In genomic region chr17:17919169-17920107, GRCh38 we compare ENCODE assay signal across 8 cellular contexts. TPM values are rescaled to one million over a fixed set of nuclear protein-coding genes. Genes with fewer than 3 reads are reported as not detected.
DNase-seq lines count a peak whose midpoint lies in the region; ATAC-seq and TF ChIP-seq lines count a peak whose summit lies in the region.

No MANE protein-coding gene starts in this region.

- H3K36me3 ChIP-seq in trophoblast cell (ENCODE audit: control insufficient read depth in 1 of 2, insufficient read depth in 2 of 2, low read length in 2 of 2) (no peaks in the 10 kb centered on the region), upper lobe of right lung (no peaks in the 10 kb centered on the region)

- no peak overlapping the region for H3K23ac ChIP-seq in trophoblast cell (ENCODE audit: low read length)

- H3K18ac ChIP-seq in trophoblast cell (ENCODE audit: low read length), result peak overlapping the region; percentile 94

- H3K9me3 Mint-ChIP-seq in activated naive CD4-positive, alpha-beta T cell treated with anti-CD3 and anti-CD28 coated beads for 36 hours, result no peaks in the 10 kb centered on the region

- no peaks in the 10 kb centered on the region for H3K9me3 ChIP-seq in trophoblast cell (ENCODE audit: insufficient read depth, low read depth, low read length)
- H3K9me3 ChIP-seq in upper lobe of right lung, result no peaks in the 10 kb centered on the region

- peak overlapping the region; percentile 94 for H2BK12ac ChIP-seq in trophoblast cell (ENCODE audit: low read length)

- H3K4me3 Mint-ChIP-seq in activated naive CD4-positive, alpha-beta T cell treated with anti-CD3 and anti-CD28 coated beads for 36 hours, result no peak overlapping the region

- H3K4me3 ChIP-seq in trophoblast cell (ENCODE audit: low read depth, low read length) (no peak overlapping the region), upper lobe of right lung (no peak overlapping the region)

- CTCF ChIA-PET in activated naive CD4-positive, alpha-beta T cell treated with anti-CD3 and anti-CD28 coated beads for 36 hours (lab: Charles Lee), result interaction anchor here (0.6 to 2.2 kb wide), 45 partner anchors 8 to 565 kb away, joined by 3 to 20 read pairs (median 4); partner anchors contain the start of genes DRC3, RAI1, RASD1 and TOM1L2

- DNase-seq in DMS79 treated with DMSO at 0.1 percent for 48 hours (lab: John Stamatoyannopoulos, UW) (peak; percentile 30), SK-MEL-5 (ENCODE audit: low read depth, low spot score) (peak; percentile 89), glomerular visceral epithelial cell (ENCODE audit: extremely low spot score) (peak; percentile 78), trophoblast cell (peak; percentile 32 to 65), upper lobe of right lung (peak; percentile 80)
- DNase-seq in activated naive CD4-positive, alpha-beta T cell treated with anti-CD3 and anti-CD28 coated beads for 36 hours, result peak; percentile 82

- H3K4me2 ChIP-seq in trophoblast cell (ENCODE audit: low read length), result no peak overlapping the region

- no peaks in the 10 kb centered on the region for H3K36me3 Mint-ChIP-seq in activated naive CD4-positive, alpha-beta T cell treated with anti-CD3 and anti-CD28 coated beads for 36 hours (ENCODE audit: low read depth)

- H3K4me1 ChIP-seq in trophoblast cell (ENCODE audit: control insufficient read depth in 1 of 2, insufficient read depth in 2 of 2, low read length in 2 of 2), result peaks cover 32% of the 10 kb centered on the region in 2 experiments
- peaks cover 28% of the 10 kb centered on the region for H3K4me1 ChIP-seq in upper lobe of right lung

- in situ Hi-C loops in SK-MEL-5 (cut with HindIII; ENCODE audit: low pct_unique_long_range_greater_than_20kb, low sequenced_read_pairs), result no loop called here

- intact Hi-C loops in activated naive CD4-positive, alpha-beta T cell treated with anti-CD3 and anti-CD28 coated beads for 36 hours (cut with micrococcal nuclease), result loop anchor here (1.0 to 2.0 kb wide), 5 partner anchors 28 to 239 kb away; partner anchors contain the start of genes DRC3, RAI1 and TOM1L2
- intact Hi-C loops in upper lobe of right lung (cut with DNase I), result loop anchor here (10.0 kb wide), 1 partner anchor 105 kb away; no protein-coding TSS in a partner anchor

- peak overlapping the region; percentile 81 for H3K27ac ChIP-seq in trophoblast cell (ENCODE audit: low read depth, low read length)
- no peak overlapping the region for H3K27ac ChIP-seq in upper lobe of right lung

- H3K27me3 ChIP-seq in trophoblast cell (ENCODE audit: insufficient read depth, low read length) (no peaks in the 10 kb centered on the region), upper lobe of right lung (no peaks in the 10 kb centered on the region)

- peaks cover 27% of the 10 kb centered on the region for H3K79me1 ChIP-seq in trophoblast cell (ENCODE audit: low read length)

- H4K91ac ChIP-seq in trophoblast cell (ENCODE audit: low read depth, low read length), result peak overlapping the region; percentile 94

- peak overlapping the region; percentile 77 for H4K8ac ChIP-seq in trophoblast cell (ENCODE audit: low read depth, low read length)

- H3K27me3 Mint-ChIP-seq in activated naive CD4-positive, alpha-beta T cell treated with anti-CD3 and anti-CD28 coated beads for 36 hours (ENCODE audit: low read depth), result no peaks in the 10 kb centered on the region

- peak overlapping the region; percentile 85 for H2BK5ac ChIP-seq in trophoblast cell (ENCODE audit: low read depth, low read length, poor library complexity)

- ATAC-seq in upper lobe of right lung (peak; percentile 90), GM19395 (IDR thresholded peaks at IDR 0.05; ENCODE audit: unreplicated experiment) (no peak)

- peak overlapping the region; percentile 47 for H3K4ac ChIP-seq in trophoblast cell (ENCODE audit: low read depth, low read length)

- H3K4me1 Mint-ChIP-seq in activated naive CD4-positive, alpha-beta T cell treated with anti-CD3 and anti-CD28 coated beads for 36 hours (ENCODE audit: low read depth), result peaks cover 16% of the 10 kb centered on the region

- peak overlapping the region; percentile 90 for H3K14ac ChIP-seq in trophoblast cell (ENCODE audit: low read length)

- H2AK5ac ChIP-seq in trophoblast cell (ENCODE audit: low read length), result peak overlapping the region; percentile 51

- H2AFZ ChIP-seq in trophoblast cell (ENCODE audit: insufficient read depth, low read length, poor library complexity), result peak overlapping the region; percentile 39

- peaks cover 10% of the 10 kb centered on the region for H3K79me2 ChIP-seq in trophoblast cell (ENCODE audit: control insufficient read depth, insufficient read depth, low read length, poor library complexity)

- peak overlapping the region; percentile 87 for H2BK120ac ChIP-seq in trophoblast cell (ENCODE audit: insufficient read depth, low read length, poor library complexity)

- no peak overlapping the region for H3K9ac ChIP-seq in trophoblast cell (ENCODE audit: low read length)

- no CpG with 5 or more reads among the region's 5 CpGs for WGBS in trophoblast cell (ENCODE audit: extremely low coverage, insufficient coverage, insufficient read length)

- H4K12ac ChIP-seq in trophoblast cell (ENCODE audit: low read depth, low read length), result peak overlapping the region; percentile 19

- no peak overlapping the region for H3K27ac Mint-ChIP-seq in activated naive CD4-positive, alpha-beta T cell treated with anti-CD3 and anti-CD28 coated beads for 36 hours

- TF ChIP-seq CTCF in LNCAP (IDR thresholded peaks at IDR 0.05) (peak; percentile 80), upper lobe of right lung (IDR thresholded peaks at IDR 0.05) (peak; percentile 72)

RNA-seq across cellular contexts. Expression of gene TOM1L2, which starts 52.8 kb away (rescaled TPM):
- 7.7 and 9.7 TPM in 2 replicates for total RNA-seq in SK-MEL-5 (2014; rRNA removed; shearing (Covaris generic))
- polyA plus RNA-seq in SK-MEL-5 (2015; cell fraction: cytosol; rRNA removed), result 18.9 and 24.6 TPM in 2 replicates
- polyA plus RNA-seq in SK-MEL-5 (2015; cell fraction: nucleus; rRNA removed), result 31.8 and 45.8 TPM in 2 replicates
- 1 to 10 TPM; 9.8 to 9.9 TPM for total RNA-seq in activated naive CD4-positive, alpha-beta T cell treated with anti-CD3 and anti-CD28 coated beads for 36 hours
- polyA plus RNA-seq in trophoblast cell (2013), result 76.2 and 80.2 TPM in 2 replicates
- total RNA-seq in upper lobe of right lung, result 76.7 TPM

RNA-seq across cellular contexts. Expression of gene DRC3, which starts 53.2 kb away (rescaled TPM):
- 1.1 and 1.2 TPM in 2 replicates for total RNA-seq in SK-MEL-5 (2014; rRNA removed; shearing (Covaris generic))
- 0.06 and 1.1 TPM in 2 replicates for polyA plus RNA-seq in SK-MEL-5 (2015; cell fraction: cytosol; rRNA removed)
- polyA plus RNA-seq in SK-MEL-5 (2015; cell fraction: nucleus; rRNA removed), result 4.1 and 4.3 TPM in 2 replicates
- total RNA-seq in activated naive CD4-positive, alpha-beta T cell treated with anti-CD3 and anti-CD28 coated beads for 36 hours, result under 1 TPM; 0.40 to 0.64 TPM
- polyA plus RNA-seq in trophoblast cell (2013), result 0.39 and 0.47 TPM in 2 replicates
- 3.3 TPM for total RNA-seq in upper lobe of right lung

Comparison
In these comparisons a context has a peak if more than half of its experiments do, and no peak if none do; other contexts are left out.
1. DNase-seq: peak in every context shown above with its lines; median percentile 89 in SK-MEL-5; 82 in activated naive CD4-positive, alpha-beta T cell treated with anti-CD3 and anti-CD28 coated beads for 36 hours; 80 in upper lobe of right lung; 78 in glomerular visceral epithelial cell; 48 in trophoblast cell; 30 in DMS79 treated with DMSO at 0.1 percent for 48 hours.